Comparison of ENCODE assay signal across 3 cellular contexts in the genomic region with DNA sequence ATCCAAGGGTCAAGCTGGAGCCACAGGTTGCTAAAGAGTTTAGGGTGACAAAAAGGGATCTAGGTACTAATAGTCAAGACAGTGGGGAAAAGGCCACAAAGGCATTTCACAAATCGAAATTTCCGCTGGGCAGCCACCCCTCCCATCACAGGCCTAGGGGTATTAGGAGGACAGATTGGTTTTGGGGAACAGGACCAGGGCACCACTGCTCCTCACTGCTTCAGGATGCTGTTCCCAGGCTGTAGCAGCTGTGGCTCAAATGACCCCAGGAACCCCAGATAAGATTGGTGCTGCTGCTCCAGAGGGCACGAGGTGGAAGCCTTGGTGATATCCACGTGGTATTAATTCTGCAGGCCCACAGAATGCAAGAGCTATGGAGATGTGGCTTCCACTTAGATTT.
"Had no signal": no experiment of that assay in that cellular context is flagged by ENCODE, and none has a peak within 500 bp of the region (broad histone marks: within the 10 kb centered on the region; RNA-seq: fewer than 3 reads in every experiment).

No MANE protein-coding gene starts in this region.

- DNase-seq: GDM1, GF-D8 had no signal

- ATAC-seq: GM12878 had no signal

- H3K4me3 ChIP-seq: GM12878 had no signal
